ENCODE assay signal across 12 cellular contexts in the genomic region with DNA sequence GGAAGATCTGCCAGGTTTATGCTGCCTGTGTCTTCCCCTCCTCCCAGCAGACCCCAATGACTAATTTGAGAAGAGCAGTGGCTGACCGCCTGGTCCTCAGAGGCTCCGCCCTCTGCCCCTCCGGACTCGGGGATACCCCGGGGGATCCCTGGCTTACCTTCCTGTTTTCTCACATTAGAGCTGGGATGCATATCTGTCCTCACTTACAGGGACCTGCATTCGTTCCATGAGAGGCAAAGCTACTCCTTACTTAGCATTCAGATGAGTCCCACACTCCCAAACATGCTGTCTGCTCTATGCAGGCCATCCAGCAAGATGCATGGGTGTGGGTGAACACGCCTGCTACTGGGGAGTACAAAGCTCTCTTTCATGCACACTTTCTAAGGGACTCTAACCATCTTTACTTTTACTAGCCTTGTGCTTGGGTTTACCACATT. TPM values are rescaled to one million over a fixed set of nuclear protein-coding genes. Genes with fewer than 3 reads are reported as not detected.
DNase-seq lines count a peak whose midpoint lies in the region; ATAC-seq and TF ChIP-seq lines count a peak whose summit lies in the region.
"Had no signal": no experiment of that assay in that cellular context is flagged by ENCODE, and none has a peak within 500 bp of the region (broad histone marks: within the 10 kb centered on the region; RNA-seq: fewer than 3 reads in every experiment).

No MANE protein-coding gene starts in this region.

- H3K27me3 ChIP-seq in Peyer's patch, result no peaks in the 10 kb centered on the region

- no peak for TF ChIP-seq POLR2A in Peyer's patch (IDR thresholded peaks at IDR 0.05)

- H3K9me3 ChIP-seq in Peyer's patch, result no peaks in the 10 kb centered on the region

- in situ Hi-C loops in GM13976 (cut with MboI; ENCODE audit: low sequenced_read_pairs, unreplicated experiment), result loop anchor here (25.0 kb wide), 1 partner anchor 261 kb away; no protein-coding TSS in a partner anchor

- H3K4me1 ChIP-seq in Peyer's patch, result peaks cover 0 to 56% (median 41%) of the 10 kb centered on the region in 4 donors

- DNase-seq in GM13976 (ENCODE audit: low spot score), result peak; percentile 57
- no peak for DNase-seq in activated B cell treated with CpG ODN at 0.5 μM for 24 hours
- no peak for DNase-seq in Peyer's patch
- no peak for DNase-seq in mesothelial cell of epicardium (ENCODE audit: low spot score in 2 of 2, unreplicated experiment in 2 of 2)
- DNase-seq in omental fat pad (ENCODE audit: low spot score), result no peak
- DNase-seq: activated naive CD4-positive, alpha-beta T cell; NCI-H510A treated with DMSO at 0.1 percent for 48 hours; small intestine; stimulated activated naive CD4-positive, alpha-beta T cell had no signal

- CTCF ChIA-PET in activated B cell treated with CpG ODN at 0.5 μM for 24 hours (lab: Charles Lee), result interaction anchor here (1.1 to 3.2 kb wide), 3 partner anchors 9 to 15 kb away, joined by 3 to 16 read pairs (median 4); no protein-coding TSS in a partner anchor

- peaks cover 96% of the 10 kb centered on the region for H3K4me1 Mint-ChIP-seq in activated B cell treated with CpG ODN at 0.5 μM for 24 hours
- peaks cover 22% of the 10 kb centered on the region for H3K4me1 Mint-ChIP-seq in mesothelial cell of epicardium

- no peak overlapping the region for H3K4me3 ChIP-seq in Peyer's patch

- POLR2A ChIA-PET in activated B cell treated with CpG ODN at 0.5 μM for 24 hours (lab: Charles Lee), result interaction anchor here (0.6 to 22.9 kb wide), 11 partner anchors 10 to 82 kb away, joined by 3 to 651 read pairs (median 6); partner anchors contain the start of gene VOPP1

- H3K36me3 ChIP-seq in Peyer's patch, result no peaks in the 10 kb centered on the region

- peak overlapping the region in 1 of 4 donors; percentile 75 for H3K27ac ChIP-seq in Peyer's patch

- H3K9me3 Mint-ChIP-seq in activated B cell treated with CpG ODN at 0.5 μM for 24 hours (no peaks in the 10 kb centered on the region), mesothelial cell of epicardium (peaks cover 1% of the 10 kb centered on the region)

- ATAC-seq in GM19463 (IDR thresholded peaks at IDR 0.05; ENCODE audit: unreplicated experiment) (peak; percentile 56), HG03039 (IDR thresholded peaks at IDR 0.05; ENCODE audit: unreplicated experiment) (peak; percentile 51), activated B cell treated with CpG ODN at 0.5 μM for 24 hours (ENCODE audit: low read depth) (peak; percentile 40), omental fat pad (ENCODE audit: low FRiP score) (no peak), HG03095 (IDR thresholded peaks at IDR 0.05; ENCODE audit: unreplicated experiment) (no peak)

- H3K4me3 Mint-ChIP-seq in activated B cell treated with CpG ODN at 0.5 μM for 24 hours, result peak overlapping the region; percentile 79
- no peak overlapping the region for H3K4me3 Mint-ChIP-seq in mesothelial cell of epicardium

- H3K36me3 Mint-ChIP-seq in activated B cell treated with CpG ODN at 0.5 μM for 24 hours (ENCODE audit: low read depth) (peaks cover 60% of the 10 kb centered on the region), mesothelial cell of epicardium (peaks cover 9% of the 10 kb centered on the region)

- intact Hi-C loops in activated B cell treated with CpG ODN at 0.5 μM for 24 hours (cut with micrococcal nuclease), result no loop called here

- H3K27ac Mint-ChIP-seq in activated B cell treated with CpG ODN at 0.5 μM for 24 hours (peak overlapping the region; percentile 77), mesothelial cell of epicardium (no peak overlapping the region)

- H3K27me3 Mint-ChIP-seq in activated B cell treated with CpG ODN at 0.5 μM for 24 hours, result no peaks in the 10 kb centered on the region
- H3K27me3 Mint-ChIP-seq in mesothelial cell of epicardium (ENCODE audit: low read depth), result no peaks in the 10 kb centered on the region

- TF ChIP-seq CTCF in GM13976 (IDR thresholded peaks at IDR 0.05; ENCODE audit: borderline replicate concordance, control extremely low read depth, extremely low read depth, insufficient read depth, missing control alignments) (no peak), activated B cell treated with CpG ODN at 0.5 μM for 24 hours (IDR thresholded peaks at IDR 0.05) (no peak), Peyer's patch (IDR thresholded peaks at IDR 0.05) (no peak), mesothelial cell of epicardium (IDR thresholded peaks at IDR 0.05; ENCODE audit: unreplicated experiment) (no peak), omental fat pad (IDR thresholded peaks at IDR 0.05) (no peak)

RNA-seq across cellular contexts. Expression of gene VOPP1, which starts 24.0 kb away (rescaled TPM):
- total RNA-seq in activated B cell treated with CpG ODN at 0.5 μM for 24 hours (403 and 438 TPM in 2 replicates), Peyer's patch (10 to 100 TPM; 63.9 to 79.2 (median 72.4) TPM), mesothelial cell of epicardium (42.4 to 43.1 TPM (median 42.8 TPM) in 3 replicates), omental fat pad (10 to 100 TPM; 31.3 to 64.0 (median 57.9) TPM)

Comparison
In these comparisons a context has a peak if more than half of its experiments do, and no peak if none do; other contexts are left out.
1. ATAC-seq: peak in GM19463 (single experiment), HG03039 (single experiment) and activated B cell treated with CpG ODN at 0.5 μM for 24 hours (single experiment); none in omental fat pad (single experiment) and HG03095 (single experiment).